Comparison of ENCODE assay signal across 20 cellular contexts in genomic region chr5:158268286-158268685, GRCh38.
"Had no signal": no experiment of that assay in that cellular context is flagged by ENCODE, and none has a peak within 500 bp of the region (broad histone marks: within the 10 kb centered on the region; RNA-seq: fewer than 3 reads in every experiment).

No MANE protein-coding gene starts in this region.

- DNase-seq: activated CD4-positive, alpha-beta T cell treated with anti-CD3 and anti-CD28 coated beads, Interleukin-2, amount 10 ng/mL, durations not matched to agents 7 days and 5 days; activated CD4-positive, CD25-positive, alpha-beta regulatory T cell treated with anti-CD3 and anti-CD28 coated beads, Interleukin-2, amount 50 U/mL, for 72 hours; activated CD8-positive, alpha-beta T cell treated with anti-CD3 and anti-CD28 coated beads, Interleukin-2, amount 10 ng/mL, durations not matched to agents 7 days and 5 days; activated gamma-delta T cell; effector CD4-positive, alpha-beta T cell; glutamatergic neuron; kidney glomerular epithelial cell; stimulated activated CD4-positive, alpha-beta T cell treated with anti-CD3 and anti-CD28 coated beads, Interleukin-2, amount 100 ng/mL, for 48 hours; stimulated activated CD8-positive, alpha-beta memory T cell treated with anti-CD3 and anti-CD28 coated beads, Interleukin-4, amount 100 ng/mL, for 48 hours; stimulated activated naive B cell treated with anti-CD40 and anti-IgM and Interleukin-4, amounts not matched to agents 10 μg/mL and 1 μg/mL and 100 μg/mL, for 72 hours; transverse colon; uterus; WERI-Rb-1 had no signal

- H3K4me3 ChIP-seq: hepatocyte, left lung, lung, neural progenitor cell, prostate gland, transverse colon, uterus had no signal

- H3K9me3 ChIP-seq: prostate gland, uterus had no signal

- H3K27ac ChIP-seq: foreskin keratinocyte, hepatocyte, left lung, neural progenitor cell, prostate gland, transverse colon, uterus, WERI-Rb-1 had no signal

- H3K36me3 ChIP-seq: left lung, neural progenitor cell, prostate gland, transverse colon, uterus, WERI-Rb-1 had no signal

- ATAC-seq: activated CD8-positive, alpha-beta T cell treated with anti-CD3 and anti-CD28 coated beads, Interleukin-2, amount 10 ng/mL, durations not matched to agents 7 days and 5 days; foreskin keratinocyte; left lung; naive thymus-derived CD8-positive, alpha-beta T cell; stimulated activated naive B cell treated with anti-CD40 and anti-IgM and Interleukin-4, amounts not matched to agents 10 μg/mL and 1 μg/mL and 100 μg/mL, for 72 hours had no signal

- H3K27me3 ChIP-seq: foreskin keratinocyte, left lung, neural progenitor cell, transverse colon, uterus had no signal

- H3K4me1 ChIP-seq: foreskin keratinocyte, left lung, prostate gland, transverse colon, uterus had no signal
